ENCODE assay signal across 20 cellular contexts in the genomic region with DNA sequence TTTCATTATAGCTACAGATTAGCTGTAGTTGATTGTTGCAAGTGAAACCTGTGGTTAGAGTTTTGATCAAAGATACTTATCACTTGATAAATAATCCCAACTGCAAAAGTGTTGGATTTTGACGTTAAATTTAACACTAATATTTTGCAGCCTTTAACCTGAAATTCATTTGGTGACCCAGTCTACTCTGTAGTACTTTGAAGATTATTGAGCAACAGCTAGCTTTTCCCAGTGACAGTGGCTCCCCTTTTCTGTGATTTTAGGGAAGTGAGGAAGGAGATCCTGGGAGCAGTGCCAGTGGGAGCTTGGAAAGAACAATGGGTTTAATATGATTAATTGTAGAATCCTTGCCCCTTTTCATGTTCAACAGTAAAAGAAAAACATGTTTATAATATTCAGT.
A peak's percentile ranks its signal among the peaks of the same experiment; 100 is the strongest.
DNase-seq lines count a peak whose midpoint lies in the region; ATAC-seq and TF ChIP-seq lines count a peak whose summit lies in the region.
"Had no signal": no experiment of that assay in that cellular context is flagged by ENCODE, and none has a peak within 500 bp of the region (broad histone marks: within the 10 kb centered on the region; RNA-seq: fewer than 3 reads in every experiment).

No MANE protein-coding gene starts in this region.

- H3K4me2 ChIP-seq in PC-9, result 0 out of 2 replicates have a peak overlapping the region, but pooled peaks have one; percentile 7

- no TSS peak for BruUV-seq in PC-9 (replicated peaks; lab: Mats Ljungman, UMichigan)

- POLR2A ChIA-PET in PC-9 (lab: Charles Lee; ENCODE audit: unreplicated experiment), result interaction anchor here (0.6 to 0.7 kb wide), 4 partner anchors 41 to 1363 kb away, joined by 3 to 5 read pairs (median 4); no protein-coding TSS in a partner anchor

- peaks cover 30% of the 10 kb centered on the region for H3K36me3 ChIP-seq in PC-9 (ENCODE audit: low read depth)

- peaks cover 99% of the 10 kb centered on the region for H3K79me2 ChIP-seq in PC-9 (ENCODE audit: low read depth)

- no peaks in the 10 kb centered on the region for H3K9me3 ChIP-seq in PC-9 (ENCODE audit: insufficient read depth, low read depth)
- H3K9me3 ChIP-seq: left lung had no signal

- H3K27me3 Mint-ChIP-seq in activated T-cell treated with anti-CD3 and anti-CD28 coated beads, Interleukin-2, amount 50 U/mL, for 72 hours (ENCODE audit: low read depth), result no peaks in the 10 kb centered on the region
- H3K27me3 Mint-ChIP-seq: brain had no signal

- intact Hi-C loops in PC-9 (cut with micrococcal nuclease; ENCODE audit: unreplicated experiment), result loop anchor here (5.0 kb wide), 2 partner anchors 34 to 76 kb away; partner anchors contain the start of gene NCOA3

- H4K20me1 ChIP-seq in PC-9 (ENCODE audit: insufficient read depth), result peaks cover 13% of the 10 kb centered on the region

- H3K9me3 Mint-ChIP-seq in activated T-cell treated with anti-CD3 and anti-CD28 coated beads, Interleukin-2, amount 50 U/mL, for 72 hours, result no peaks in the 10 kb centered on the region
- H3K9me3 Mint-ChIP-seq: brain; T-helper 1 cell treated with Interleukin-12 subunit alpha and Interleukin-12 subunit beta and Interleukin-4 antibody, amounts not matched to agents 30 μg/mL and 1 μg/mL, for 36 hours had no signal

- H3K4me3 ChIP-seq in PC-9 (no peak overlapping the region), fibroblast of the aortic adventitia (ENCODE audit: low read depth, low read length) (no peak overlapping the region)
- H3K4me3 ChIP-seq: left lung had no signal

- H3K27me3 ChIP-seq in PC-9 (ENCODE audit: insufficient read depth, low read depth), result no peaks in the 10 kb centered on the region
- H3K27me3 ChIP-seq: left lung had no signal

- TF ChIP-seq CTCF in PC-9 (conservative IDR thresholded peaks at IDR 0.05) (no peak), fibroblast of the aortic adventitia (IDR thresholded peaks at IDR 0.05; ENCODE audit: insufficient read depth, low read length) (no peak)

- peaks cover 0 to 10% of the 10 kb centered on the region in 2 donors for H3K36me3 Mint-ChIP-seq in activated T-cell treated with anti-CD3 and anti-CD28 coated beads, Interleukin-2, amount 50 U/mL, for 72 hours (ENCODE audit: insufficient read depth in 2 of 2)

- H3K27ac Mint-ChIP-seq in activated T-cell treated with anti-CD3 and anti-CD28 coated beads, Interleukin-2, amount 50 U/mL, for 72 hours, result peak overlapping the region; percentile 62
- H3K27ac Mint-ChIP-seq: T-helper 1 cell treated with Interleukin-12 subunit alpha and Interleukin-12 subunit beta and Interleukin-4 antibody, amounts not matched to agents 30 μg/mL and 1 μg/mL, for 36 hours had no signal

- H3K9me2 ChIP-seq in PC-9 (ENCODE audit: insufficient read depth), result no peaks in the 10 kb centered on the region

- peaks cover 69% of the 10 kb centered on the region for H3K4me1 Mint-ChIP-seq in activated T-cell treated with anti-CD3 and anti-CD28 coated beads, Interleukin-2, amount 50 U/mL, for 72 hours (ENCODE audit: low read depth)

- H3K4me1 ChIP-seq in PC-9 (replicated peaks; ENCODE audit: insufficient read depth), result peaks cover 57% of the 10 kb centered on the region

- peak overlapping the region in 1 of 2 donors; percentile 5 for H3K4me3 Mint-ChIP-seq in activated T-cell treated with anti-CD3 and anti-CD28 coated beads, Interleukin-2, amount 50 U/mL, for 72 hours
- H3K4me3 Mint-ChIP-seq: T-helper 1 cell treated with Interleukin-12 subunit alpha and Interleukin-12 subunit beta and Interleukin-4 antibody, amounts not matched to agents 30 μg/mL and 1 μg/mL, for 36 hours had no signal

- ATAC-seq in activated T-cell treated with anti-CD3 and anti-CD28 coated beads, Interleukin-2, amount 50 U/mL, for 72 hours (replicated peaks in 1 of 2), result no peak
- ATAC-seq: left lung had no signal

- DNase-seq in activated T-cell treated with anti-CD3 and anti-CD28 coated beads, Interleukin-2, amount 50 U/mL, for 72 hours, result no peak
- DNase-seq in activated T-cell treated with anti-CD3 and anti-CD28 coated beads, Interleukin-2, amount 50 U/mL, for 1 hour, result no peak
- DNase-seq in PC-9 (no peak), fibroblast of the aortic adventitia (ENCODE audit: low read depth) (peak; percentile 74), pulmonary artery endothelial cell (ENCODE audit: low read depth, low spot score) (peak; percentile 49), cerebellar nuclear complex (lab: John Stamatoyannopoulos, UW) (no peak), kidney tubule cell (ENCODE audit: low spot score) (no peak), T-helper 1 cell (no peak)
- DNase-seq: ACHN; activated CD4-positive, CD25-positive, alpha-beta regulatory T cell treated with anti-CD3 and anti-CD28 coated beads, Interleukin-2, amount 50 U/mL, for 72 hours; activated CD8-positive, alpha-beta memory T cell treated with anti-CD3 and anti-CD28 coated beads, Interleukin-2, amount 50 U/mL, for 48 hours; activated naive CD4-positive, alpha-beta T cell treated with anti-CD3 and anti-CD28 coated beads, Interleukin-2, amount 50 U/mL, for 16 hours; effector CD8-positive, alpha-beta T cell; KBM-7; left lung; NCI-H1417; NCI-H2171 treated with DMSO at 0.1 percent for 48 hours; retina had no signal

- H2AFZ ChIP-seq in PC-9, result no peak overlapping the region

- CTCF ChIA-PET in PC-9 (lab: Charles Lee), result no interaction called here

- no peak overlapping the region for H3K27ac ChIP-seq in PC-9

- peaks cover 65% of the 10 kb centered on the region for H3F3A ChIP-seq in PC-9 (ENCODE audit: insufficient read depth, low read depth)

Comparison
In these comparisons a context has a peak if more than half of its experiments do, and no peak if none do; other contexts are left out.
1. DNase-seq: peak in fibroblast of the aortic adventitia (single experiment) and pulmonary artery endothelial cell (single experiment); none in activated T-cell treated with anti-CD3 and anti-CD28 coated beads, Interleukin-2, amount 50 U/mL, for 72 hours (0 of 2), activated T-cell treated with anti-CD3 and anti-CD28 coated beads, Interleukin-2, amount 50 U/mL, for 1 hour (single experiment), PC-9 (0 of 2), cerebellar nuclear complex (0 of 2), kidney tubule cell (single experiment) and T-helper 1 cell (0 of 5).